ENCODE assay signal across 9 cellular contexts in genomic region chr13:113489171-113489548, GRCh38. TPM values are rescaled to one million over a fixed set of nuclear protein-coding genes. Genes with fewer than 3 reads are reported as not detected.
DNase-seq lines count a peak whose midpoint lies in the region; ATAC-seq and TF ChIP-seq lines count a peak whose summit lies in the region.
"Had no signal": no experiment of that assay in that cellular context is flagged by ENCODE, and none has a peak within 500 bp of the region (broad histone marks: within the 10 kb centered on the region; RNA-seq: fewer than 3 reads in every experiment).

No MANE protein-coding gene starts in this region.

- no peak for ATAC-seq in activated CD8-positive, alpha-beta T cell treated with anti-CD3 and anti-CD28 coated beads, Interleukin-2, amount 10 ng/mL, durations not matched to agents 7 days and 5 days
- ATAC-seq in GM18511 (IDR thresholded peaks at IDR 0.05; ENCODE audit: unreplicated experiment) = no peak

- H3K4me1 ChIP-seq in tibial artery = peaks cover 0 to 49% (median 40%) of the 10 kb centered on the region in 4 donors

- peak overlapping the region; percentile 86 for H3K4me3 Mint-ChIP-seq in activated naive CD4-positive, alpha-beta T cell treated with anti-CD3 and anti-CD28 coated beads, Interleukin-2, amount 10 ng/mL, durations not matched to agents 7 days and 5 days
- peak overlapping the region; percentile 92 for H3K4me3 Mint-ChIP-seq in activated CD8-positive, alpha-beta T cell treated with anti-CD3 and anti-CD28 coated beads, Interleukin-2, amount 10 ng/mL, durations not matched to agents 7 days and 5 days

- H3K27me3 Mint-ChIP-seq in activated naive CD4-positive, alpha-beta T cell treated with anti-CD3 and anti-CD28 coated beads, Interleukin-2, amount 10 ng/mL, durations not matched to agents 7 days and 5 days = peaks cover 4% of the 10 kb centered on the region
- no peaks in the 10 kb centered on the region for H3K27me3 Mint-ChIP-seq in activated CD8-positive, alpha-beta T cell treated with anti-CD3 and anti-CD28 coated beads, Interleukin-2, amount 10 ng/mL, durations not matched to agents 7 days and 5 days (ENCODE audit: low read depth)

- no peaks in the 10 kb centered on the region for H3K27me3 ChIP-seq in tibial artery

- H3K27ac Mint-ChIP-seq in activated naive CD4-positive, alpha-beta T cell treated with anti-CD3 and anti-CD28 coated beads, Interleukin-2, amount 10 ng/mL, durations not matched to agents 7 days and 5 days = no peak overlapping the region
- H3K27ac Mint-ChIP-seq in activated CD8-positive, alpha-beta T cell treated with anti-CD3 and anti-CD28 coated beads, Interleukin-2, amount 10 ng/mL, durations not matched to agents 7 days and 5 days = no peak overlapping the region

- TF ChIP-seq CTCF in tibial artery (IDR thresholded peaks at IDR 0.05) = no peak

- CTCF ChIA-PET in activated naive CD4-positive, alpha-beta T cell treated with anti-CD3 and anti-CD28 coated beads, Interleukin-2, amount 10 ng/mL, durations not matched to agents 7 days and 5 days (lab: Charles Lee) = interaction anchor here (0.8 to 1.1 kb wide), 2 partner anchors 8 to 192 kb away, joined by 3 to 4 read pairs; partner anchors contain the start of gene LAMP1
- CTCF ChIA-PET in activated CD8-positive, alpha-beta T cell treated with anti-CD3 and anti-CD28 coated beads, Interleukin-2, amount 10 ng/mL, durations not matched to agents 7 days and 5 days (lab: Charles Lee) = no interaction called here

- H3K36me3 Mint-ChIP-seq in activated naive CD4-positive, alpha-beta T cell treated with anti-CD3 and anti-CD28 coated beads, Interleukin-2, amount 10 ng/mL, durations not matched to agents 7 days and 5 days = peaks cover 9% of the 10 kb centered on the region
- H3K36me3 Mint-ChIP-seq in activated CD8-positive, alpha-beta T cell treated with anti-CD3 and anti-CD28 coated beads, Interleukin-2, amount 10 ng/mL, durations not matched to agents 7 days and 5 days (ENCODE audit: low read depth) = peaks cover 10% of the 10 kb centered on the region

- H3K9me3 Mint-ChIP-seq in activated naive CD4-positive, alpha-beta T cell treated with anti-CD3 and anti-CD28 coated beads, Interleukin-2, amount 10 ng/mL, durations not matched to agents 7 days and 5 days = no peaks in the 10 kb centered on the region
- H3K9me3 Mint-ChIP-seq in activated CD8-positive, alpha-beta T cell treated with anti-CD3 and anti-CD28 coated beads, Interleukin-2, amount 10 ng/mL, durations not matched to agents 7 days and 5 days (ENCODE audit: insufficient read depth) = no peaks in the 10 kb centered on the region

- intact Hi-C loops in tibial artery (cut with DNase I; ENCODE audit: low total_unique reads) = no loop called here

- H3K4me3 ChIP-seq in tibial artery = peak overlapping the region; percentile 89 to 95

- no peak overlapping the region for H3K27ac ChIP-seq in tibial artery

- H3K36me3 ChIP-seq in tibial artery = no peaks in the 10 kb centered on the region

- H3K9me3 ChIP-seq in tibial artery = no peaks in the 10 kb centered on the region

- no peak for DNase-seq in activated naive CD4-positive, alpha-beta T cell treated with anti-CD3 and anti-CD28 coated beads, Interleukin-2, amount 10 ng/mL, durations not matched to agents 7 days and 5 days
- no peak for DNase-seq in activated naive CD4-positive, alpha-beta T cell (lab: John Stamatoyannopoulos, UW)
- DNase-seq in activated CD8-positive, alpha-beta T cell treated with anti-CD3 and anti-CD28 coated beads, Interleukin-2, amount 10 ng/mL, durations not matched to agents 7 days and 5 days = no peak
- DNase-seq in iPS-NIHi7 (ENCODE audit: extremely low spot score) (peak; percentile 75), tibial artery (no peak), mesenteric fat pad (ENCODE audit: low spot score) (no peak), AG08396 (ENCODE audit: low spot score) (no peak)

- POLR2A ChIA-PET in activated CD8-positive, alpha-beta T cell treated with anti-CD3 and anti-CD28 coated beads, Interleukin-2, amount 10 ng/mL, durations not matched to agents 7 days and 5 days (lab: Charles Lee) = no interaction called here

- H3K4me1 Mint-ChIP-seq in activated naive CD4-positive, alpha-beta T cell treated with anti-CD3 and anti-CD28 coated beads, Interleukin-2, amount 10 ng/mL, durations not matched to agents 7 days and 5 days = peaks cover 42% of the 10 kb centered on the region
- peaks cover 45% of the 10 kb centered on the region for H3K4me1 Mint-ChIP-seq in activated CD8-positive, alpha-beta T cell treated with anti-CD3 and anti-CD28 coated beads, Interleukin-2, amount 10 ng/mL, durations not matched to agents 7 days and 5 days (ENCODE audit: low read depth)

RNA-seq across cellular contexts. Expression of gene DCUN1D2, which starts 1.4 kb away (rescaled TPM):
- 10 to 100 TPM; 20.1 to 20.8 TPM for total RNA-seq in activated CD8-positive, alpha-beta T cell treated with anti-CD3 and anti-CD28 coated beads, Interleukin-2, amount 10 ng/mL, durations not matched to agents 7 days and 5 days
- 21.7 TPM for total RNA-seq in mesenteric fat pad

RNA-seq across cellular contexts. Expression of gene ADPRHL1, which starts 35.9 kb away (rescaled TPM):
- under 1 TPM; 0.73 to 0.87 TPM for total RNA-seq in activated CD8-positive, alpha-beta T cell treated with anti-CD3 and anti-CD28 coated beads, Interleukin-2, amount 10 ng/mL, durations not matched to agents 7 days and 5 days
- 2.1 TPM for total RNA-seq in mesenteric fat pad
- total RNA-seq: RPMI7951 had no signal
